Comparison of ENCODE assay signal across 17 cellular contexts in the genomic region with DNA sequence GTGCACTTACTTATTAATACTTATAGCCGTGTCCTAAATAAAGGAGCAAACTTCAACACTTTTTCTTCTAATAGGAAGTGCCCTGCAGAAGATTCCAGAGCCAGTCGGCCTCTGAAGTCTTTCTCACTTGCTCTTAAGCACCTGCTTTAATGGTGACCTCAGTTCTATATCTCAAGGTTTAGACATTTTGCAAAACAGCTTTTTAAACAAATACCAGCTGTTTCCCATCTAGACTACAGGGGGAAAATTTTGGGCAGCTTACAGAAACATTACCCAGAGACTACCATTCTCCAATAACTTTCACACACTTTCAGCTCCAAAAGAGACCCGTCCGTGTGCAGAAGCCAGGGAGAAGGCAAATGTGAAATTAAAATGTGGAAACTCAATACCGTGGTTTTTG.
DNase-seq lines count a peak whose midpoint lies in the region; TF ChIP-seq lines count a peak whose summit lies in the region.
"Had no signal": no experiment of that assay in that cellular context is flagged by ENCODE, and none has a peak within 500 bp of the region (broad histone marks: within the 10 kb centered on the region; RNA-seq: fewer than 3 reads in every experiment).

No MANE protein-coding gene starts in this region.

- H3K27ac ChIP-seq in rectal smooth muscle tissue (ENCODE audit: low read depth, low read length): peak overlapping the region; percentile 58
- peak overlapping the region; percentile 63 for H3K27ac ChIP-seq in vagina
- H3K27ac ChIP-seq in effector memory CD4-positive, alpha-beta T cell (ENCODE audit: insufficient read depth, low read length, poor library complexity, severe bottlenecking): no peak overlapping the region
- H3K27ac ChIP-seq: 22Rv1 had no signal

- intact Hi-C loops in vagina (cut with DNase I): loop anchor here (10.0 kb wide), 1 partner anchor 340 kb away; the partner anchor contains the start of gene TCF4

- H3K36me3 ChIP-seq in rectal smooth muscle tissue (ENCODE audit: control insufficient read depth, insufficient read depth, low read length) (no peaks in the 10 kb centered on the region), vagina (no peaks in the 10 kb centered on the region)
- H3K36me3 ChIP-seq in effector memory CD4-positive, alpha-beta T cell (ENCODE audit: control insufficient read depth, insufficient read depth, low read length): no peaks in the 10 kb centered on the region
- H3K36me3 ChIP-seq: pancreas had no signal

- peak; percentile 18 for DNase-seq in NCI-H1105 (lab: John Stamatoyannopoulos, UW)
- no peak for DNase-seq in NCI-H1105 treated with DMSO at 0.1 percent for 48 hours (lab: John Stamatoyannopoulos, UW)
- DNase-seq in fibroblast of villous mesenchyme (ENCODE audit: low read depth): peak; percentile 80
- DNase-seq in vagina (ENCODE audit: extremely low spot score in 2 of 2): no peak
- no peak for DNase-seq in UCSD-AML1 (lab: John Stamatoyannopoulos, UW; ENCODE audit: unreplicated experiment)
- DNase-seq in effector memory CD4-positive, alpha-beta T cell: no peak
- DNase-seq in OCI-M1 (lab: John Stamatoyannopoulos, UW): no peak
- DNase-seq: activated naive CD8-positive, alpha-beta T cell treated with anti-CD3 and anti-CD28 coated beads, Interleukin-2, amount 10 ng/mL, durations not matched to agents 7 days and 5 days; Caco-2; NCI-H774; pancreas; SHP77 treated with DMSO at 0.1 percent for 48 hours; stimulated activated CD4-positive, alpha-beta T cell treated with anti-CD3 and anti-CD28 coated beads, Interleukin-4, amount 100 ng/mL, for 24 hours; stimulated activated naive CD8-positive, alpha-beta T cell treated with anti-CD3 and anti-CD28 coated beads, Interleukin-15, Interleukin-2, amounts not matched to agents 100 U/mL and 50 U/mL, for 24 hours had no signal

- H3K9ac ChIP-seq in rectal smooth muscle tissue (ENCODE audit: low read length): no peak overlapping the region

- H3K4me1 ChIP-seq in rectal smooth muscle tissue (ENCODE audit: control insufficient read depth, insufficient read depth, low read length) (peaks cover 23% of the 10 kb centered on the region), vagina (peaks cover 39% of the 10 kb centered on the region)
- no peaks in the 10 kb centered on the region for H3K4me1 ChIP-seq in effector memory CD4-positive, alpha-beta T cell (ENCODE audit: control insufficient read depth, insufficient read depth, low read length, poor library complexity, severe bottlenecking)

- TF ChIP-seq CTCF in fibroblast of villous mesenchyme (IDR thresholded peaks at IDR 0.05; ENCODE audit: insufficient read depth, low read depth, low read length) (no peak), vagina (IDR thresholded peaks at IDR 0.05) (no peak)

- no peak for TF ChIP-seq POLR2A in vagina (IDR thresholded peaks at IDR 0.05)

- no peaks in the 10 kb centered on the region for H3K27me3 ChIP-seq in rectal smooth muscle tissue (ENCODE audit: control insufficient read depth, insufficient read depth, low read length)
- H3K27me3 ChIP-seq in vagina: no peaks in the 10 kb centered on the region
- H3K27me3 ChIP-seq in effector memory CD4-positive, alpha-beta T cell (replicated peaks; ENCODE audit: control insufficient read depth, insufficient read depth, low read length, poor library complexity, severe bottlenecking): no peaks in the 10 kb centered on the region
- H3K27me3 ChIP-seq: pancreas had no signal

- H3K4me3 ChIP-seq in fibroblast of villous mesenchyme (ENCODE audit: low read depth, low read length): no peak overlapping the region
- H3K4me3 ChIP-seq in rectal smooth muscle tissue (ENCODE audit: low read length): no peak overlapping the region
- no peak overlapping the region for H3K4me3 ChIP-seq in vagina
- H3K4me3 ChIP-seq in effector memory CD4-positive, alpha-beta T cell (ENCODE audit: insufficient read depth, low read depth, low read length, poor library complexity, severe bottlenecking): no peak overlapping the region
- H3K4me3 ChIP-seq: lung, pancreas had no signal

- no peaks in the 10 kb centered on the region for H3K9me3 ChIP-seq in vagina
- no peaks in the 10 kb centered on the region for H3K9me3 ChIP-seq in effector memory CD4-positive, alpha-beta T cell (ENCODE audit: control insufficient read depth, low read length)
- H3K9me3 ChIP-seq: Caco-2, pancreas had no signal

Comparison
In these comparisons a context has a peak if more than half of its experiments do, and no peak if none do; other contexts are left out.
1. DNase-seq: peak in NCI-H1105 (single experiment) and fibroblast of villous mesenchyme (single experiment); none in NCI-H1105 treated with DMSO at 0.1 percent for 48 hours (single experiment), vagina (0 of 2), UCSD-AML1 (single experiment), effector memory CD4-positive, alpha-beta T cell (0 of 3) and OCI-M1 (single experiment).